11 cellular contexts compared by ENCODE assay signal in genomic region chr19:5935473-5936307, GRCh38. TPM values are rescaled to one million over a fixed set of nuclear protein-coding genes. Genes with fewer than 3 reads are reported as not detected.
DNase-seq lines count a peak whose midpoint lies in the region; ATAC-seq, FAIRE-seq and TF ChIP-seq lines count a peak whose summit lies in the region.
"Had no signal": no experiment of that assay in that cellular context is flagged by ENCODE, and none has a peak within 500 bp of the region (broad histone marks: within the 10 kb centered on the region; RNA-seq: fewer than 3 reads in every experiment).

No MANE protein-coding gene starts in this region.

- H3K4me1 ChIP-seq in HEK293 (ENCODE audit: control insufficient read depth, insufficient read depth, low read length) (peaks cover 4% of the 10 kb centered on the region; the same call in 1 of the 2 replicates), K562 (replicated peaks in 1 of 2; ENCODE audit: control insufficient read depth in 2 of 2, insufficient read depth in 2 of 2, low read length in 2 of 2) (peaks cover 0 to 10% of the 10 kb centered on the region in 2 experiments; a peak in 1 of 5 replicates), hepatocyte (ENCODE audit: insufficient read depth) (peaks cover 25% of the 10 kb centered on the region), spleen (peaks cover 6 to 33% (median 17%) of the 10 kb centered on the region in 6 donors)
- H3K4me1 ChIP-seq: SJSA1 had no signal

- TF ChIP-seq CTCF in HEK293 (tag by site-specific recombination; IDR thresholded peaks at IDR 0.05) (no peak), K562 (IDR thresholded peaks at IDR 0.05 in 2 of 3, conservative IDR thresholded peaks at IDR 0.05 in 1 of 3; ENCODE audit: insufficient read depth in 2 of 3, low read depth in 1 of 3, low read length in 3 of 3) (no peak), hepatocyte (IDR thresholded peaks at IDR 0.05; ENCODE audit: poor library complexity) (no peak), spleen (IDR thresholded peaks at IDR 0.05 in 8 of 11, conservative IDR thresholded peaks at IDR 0.05 in 3 of 11) (no peak)

- no peak overlapping the region for H2AFZ ChIP-seq in K562 (ENCODE audit: low read depth, low read length)
- H2AFZ ChIP-seq in hepatocyte = no peak overlapping the region

- in situ Hi-C loops in K562 (cut with MboI) = no loop called here

- FAIRE-seq in K562 (lab: Jason Lieb, UNC) = no peak

- H3K4me2 ChIP-seq in K562 (ENCODE audit: insufficient read depth, low read length) = no peak overlapping the region
- H3K4me2 ChIP-seq in hepatocyte = peak overlapping the region; percentile 46

- H3K9ac ChIP-seq in K562 (ENCODE audit: insufficient read depth in 1 of 2, low read depth in 2 of 2, low read length in 2 of 2) = 0 out of 4 replicates have a peak overlapping the region, but pooled peaks of 1 of the 2 experiments have one; percentile 23

- POLR2A ChIA-PET in HEK293 (lab: Yijun Ruan, JAX) (no interaction called here), K562 (lab: Yijun Ruan, JAX) (no interaction called here)

- peaks cover 8 to 69% of the 10 kb centered on the region in 2 experiments for H3K36me3 ChIP-seq in HEK293 (ENCODE audit: control insufficient read depth in 2 of 2, insufficient read depth in 1 of 2, low read length in 2 of 2)
- peaks cover 88% of the 10 kb centered on the region; the same call in 2 of the 3 replicates for H3K36me3 ChIP-seq in K562 (ENCODE audit: control insufficient read depth, insufficient read depth, low read length)
- no peaks in the 10 kb centered on the region for H3K36me3 ChIP-seq in hepatocyte (replicated peaks; ENCODE audit: insufficient read depth, low read depth)
- peaks cover 0 to 100% (median 63%) of the 10 kb centered on the region in 6 donors for H3K36me3 ChIP-seq in spleen

- intact Hi-C loops in K562 (cut with micrococcal nuclease) (no loop called here), spleen (cut with DNase I; ENCODE audit: low total_unique reads) (no loop called here)

- H3K9me3 ChIP-seq in HEK293 (ENCODE audit: control insufficient read depth, insufficient read depth, low read depth, low read length) (no peaks in the 10 kb centered on the region), K562 (replicated peaks; ENCODE audit: control insufficient read depth, insufficient read depth, low read depth, low read length) (no peaks in the 10 kb centered on the region), hepatocyte (ENCODE audit: low read depth) (no peaks in the 10 kb centered on the region), spleen (no peaks in the 10 kb centered on the region)
- H3K9me3 ChIP-seq: SJSA1 had no signal

- TF ChIP-seq RAD21 in K562 (CRISPR knock-in tag; conservative IDR thresholded peaks at IDR 0.05 in 1 of 2, IDR thresholded peaks at IDR 0.05 in 1 of 2) = no peak

- no peaks in the 10 kb centered on the region for H3K9me2 ChIP-seq in hepatocyte (replicated peaks; ENCODE audit: insufficient read depth)

- peaks cover 5% of the 10 kb centered on the region; the same call in 1 of the 2 replicates for H4K20me1 ChIP-seq in K562 (replicated peaks; ENCODE audit: control insufficient read depth, insufficient read depth, low read length)
- peaks cover 18% of the 10 kb centered on the region for H4K20me1 ChIP-seq in hepatocyte (ENCODE audit: insufficient read depth, poor library complexity, severe bottlenecking)

- H3K9me1 ChIP-seq in K562 (ENCODE audit: control insufficient read depth, insufficient read depth, low read length) = peaks cover 2% of the 10 kb centered on the region

- peaks cover 5% of the 10 kb centered on the region; the same call in 1 of the 3 replicates for H3K79me2 ChIP-seq in K562 (ENCODE audit: control insufficient read depth, insufficient read depth, low read length)
- H3K79me2 ChIP-seq in hepatocyte = peaks cover 63% of the 10 kb centered on the region

- H3K27me3 ChIP-seq in K562 (ENCODE audit: control insufficient read depth in 2 of 2, insufficient read depth in 2 of 2, low read length in 2 of 2) = no peaks in the 10 kb centered on the region
- no peaks in the 10 kb centered on the region for H3K27me3 ChIP-seq in hepatocyte
- no peaks in the 10 kb centered on the region for H3K27me3 ChIP-seq in spleen (replicated peaks in 1 of 7)
- H3K27me3 ChIP-seq: SJSA1 had no signal

- DNase-seq in K562 (ENCODE audit: extremely low read depth in 1 of 4, low spot score in 3 of 4) (no peak), hepatocyte (ENCODE audit: low spot score) (no peak), spleen (no peak), pons (ENCODE audit: low spot score) (no peak), erythroblast (lab: John Stamatoyannopoulos, UW) (no peak), germinal center (ENCODE audit: low spot score) (no peak)
- DNase-seq: COR-L47, islet precursor cell had no signal

- TF ChIP-seq EP300 in K562 (IDR thresholded peaks at IDR 0.05; ENCODE audit: low read length) = no peak

- ATAC-seq in K562 = no peak
- ATAC-seq: activated T-helper 17 cell treated with anti-CD3 and anti-CD28 coated beads, Interleukin-2, amount 50 U/mL, for 72 hours had no signal

- H3K4me3 ChIP-seq in HEK293 (ENCODE audit: low read depth, low read length) (no peak overlapping the region), K562 (no peak overlapping the region), hepatocyte (no peak overlapping the region), spleen (no peak overlapping the region)
- H3K4me3 ChIP-seq: SJSA1 had no signal

- WGBS in K562 (ENCODE audit: insufficient coverage, low coverage, missing lambda C conversion rate) = 94% methylated on average over 24 of the region's 25 CpGs
- WGBS in hepatocyte (ENCODE audit: low lambda C conversion rate, missing lambda C conversion rate) = 75% methylated on average over 25 of the region's 25 CpGs
- WGBS in spleen, 5 donors = 76 to 96% (median 81%) methylated on average over 14 to 25 of the region's 25 CpGs

- no peak overlapping the region for H3K27ac ChIP-seq in HEK293 (ENCODE audit: extremely low read depth, low read depth, low read length)
- no peak overlapping the region for H3K27ac ChIP-seq in K562 (ENCODE audit: extremely low read depth, low read depth, low read length)
- H3K27ac ChIP-seq in hepatocyte = peak overlapping the region; percentile 71
- peak overlapping the region; percentile 5 to 70 (median 52) for H3K27ac ChIP-seq in spleen
- H3K27ac ChIP-seq: SJSA1 had no signal

- CTCF ChIA-PET in HEK293 (lab: Yijun Ruan, JAX) = interaction anchor here (1.2 to 1.7 kb wide), 2 partner anchors 11 to 132 kb away, joined by 4 to 7 read pairs; partner anchors contain the start of gene NRTN
- CTCF ChIA-PET in K562 (lab: Yijun Ruan, JAX; ENCODE audit: low intra/inter-chr PET ratio) = no interaction called here

- TF ChIP-seq POLR2A in K562 (conservative IDR thresholded peaks at IDR 0.05) (no peak), spleen (IDR thresholded peaks at IDR 0.05) (no peak), erythroblast (IDR thresholded peaks at IDR 0.05; ENCODE audit: low read length) (no peak)

- no TSS peak for BruUV-seq in K562 (replicated peaks; lab: Mats Ljungman, UMichigan)

RNA-seq across cellular contexts. Expression of gene CAPS, which starts 21.6 kb away (rescaled TPM):
- 3.5 and 9.3 TPM in 2 replicates for total RNA-seq in K562 (2011; cell fraction: chromatin; rRNA removed; ENCODE audit: low replicate concordance)
- 6.8 and 8.0 TPM in 2 replicates for total RNA-seq in K562 (2011; cell fraction: nucleolus; rRNA removed)
- total RNA-seq in K562 (2011; cell fraction: nucleoplasm; rRNA removed) = 3.4 and 3.8 TPM in 2 replicates
- total RNA-seq in K562 (2014; rRNA removed) (2.4 and 4.0 TPM in 2 replicates), K562 (2014; rRNA removed; fragmentation: Illumina TruSeq; extraction: Trizol) (0.61 and 0.62 TPM in 2 replicates), K562 (2015; rRNA removed; fragmentation: Illumina TruSeq; extraction: Trizol) (0.91 and 1.7 TPM in 2 replicates), K562 (2021) (1.7 and 2.2 TPM in 2 replicates), hepatocyte (7.5 and 15.5 TPM in 2 replicates), spleen (10 to 100 TPM; 14.7 to 20.7 (median 17.6) TPM)
- polyA plus RNA-seq in K562 (2011; rRNA removed) (1.0 and 2.4 TPM in 2 replicates), K562 (2014; fragmentation: Illumina TruSeq; extraction: Trizol) (0.59 and 1.0 TPM in 2 replicates), K562 (2014; fragmentation: Nextera tagmentation; extraction: Ambion mirVana) (under 1 TPM; 0.15 TPM), K562 (2014; rRNA removed) (2.7 and 3.1 TPM in 2 replicates), hepatocyte (17.8 and 23.1 TPM in 2 replicates), spleen (10 to 100 TPM; 23.7 to 61.8 (median 51.3) TPM)
- polyA plus RNA-seq in K562 (2011; cell fraction: cytosol; rRNA removed) = 2.7 and 2.8 TPM in 2 replicates
- polyA plus RNA-seq in K562 (2011; cell fraction: nucleus; rRNA removed) = 5.7 and 7.4 TPM in 2 replicates
- 1.5 and 4.5 TPM in 2 replicates for polyA plus RNA-seq in K562 (2012)
- polyA minus RNA-seq in K562 (2011; rRNA and poly(A)+ RNA removed) = 0.42 and 0.54 TPM in 2 replicates
- 1.1 and 1.4 TPM in 2 replicates for polyA minus RNA-seq in K562 (2011; cell fraction: cytosol; rRNA and poly(A)+ RNA removed)
- polyA minus RNA-seq in K562 (2011; cell fraction: nucleus; rRNA and poly(A)+ RNA removed) = 1.00 and 1.8 TPM in 2 replicates

RNA-seq across cellular contexts. Expression of gene VMAC, which starts 31.0 kb away (rescaled TPM):
- total RNA-seq in K562 (2011; cell fraction: chromatin; rRNA removed; ENCODE audit: low replicate concordance) = 3.3 and 9.9 TPM in 2 replicates
- total RNA-seq in K562 (2011; cell fraction: nucleolus; rRNA removed) = 7.8 and 8.7 TPM in 2 replicates
- total RNA-seq in K562 (2011; cell fraction: nucleoplasm; rRNA removed) = 5.2 and 5.6 TPM in 2 replicates
- 1.9 and 3.1 TPM in 2 replicates for total RNA-seq in K562 (2014; rRNA removed)
- 0.89 and 1.1 TPM in 2 replicates for total RNA-seq in K562 (2014; rRNA removed; fragmentation: Illumina TruSeq; extraction: Trizol)
- total RNA-seq in K562 (2015; rRNA removed; fragmentation: Illumina TruSeq; extraction: Trizol) = 0.76 and 1.1 TPM in 2 replicates
- 2.1 and 2.3 TPM in 2 replicates for total RNA-seq in K562 (2021)
- 1.0 and 1.9 TPM in 2 replicates for polyA plus RNA-seq in K562 (2011; rRNA removed)
- polyA plus RNA-seq in K562 (2011; cell fraction: cytosol; rRNA removed) = 2.2 and 2.7 TPM in 2 replicates
- polyA plus RNA-seq in K562 (2011; cell fraction: nucleus; rRNA removed) = 4.0 and 5.0 TPM in 2 replicates
- polyA plus RNA-seq in K562 (2012) = 1.1 and 2.2 TPM in 2 replicates
- polyA plus RNA-seq in K562 (2014; fragmentation: Illumina TruSeq; extraction: Trizol) = 0.86 and 1.3 TPM in 2 replicates
- polyA plus RNA-seq in K562 (2014; fragmentation: Nextera tagmentation; extraction: Ambion mirVana) = under 1 TPM; 0.03 to 0.06 TPM
- 1.9 and 3.4 TPM in 2 replicates for polyA plus RNA-seq in K562 (2014; rRNA removed)
- 0.77 and 0.84 TPM in 2 replicates for polyA minus RNA-seq in K562 (2011; rRNA and poly(A)+ RNA removed)
- polyA minus RNA-seq in K562 (2011; cell fraction: cytosol; rRNA and poly(A)+ RNA removed) = 0.57 and 0.73 TPM in 2 replicates
- 1.3 and 1.8 TPM in 2 replicates for polyA minus RNA-seq in K562 (2011; cell fraction: nucleus; rRNA and poly(A)+ RNA removed)
- total RNA-seq in hepatocyte = 4.3 and 5.9 TPM in 2 replicates
- 3.1 and 4.5 TPM in 2 replicates for polyA plus RNA-seq in hepatocyte
- total RNA-seq in spleen = 10 to 100 TPM in 6 of 7 donors, 1 to 10 TPM in 1; 8.5 to 15.9 (median 12.5) TPM
- 1 to 10 TPM; 2.1 to 9.6 (median 3.3) TPM for polyA plus RNA-seq in spleen

RNA-seq across cellular contexts. Expression of gene NDUFA11, which starts 32.1 kb away (rescaled TPM):
- total RNA-seq in K562 (2011; cell fraction: chromatin; rRNA removed; ENCODE audit: low replicate concordance) = 29.3 and 88.6 TPM in 2 replicates
- 66.7 and 67.1 TPM in 2 replicates for total RNA-seq in K562 (2011; cell fraction: nucleolus; rRNA removed)
- total RNA-seq in K562 (2011; cell fraction: nucleoplasm; rRNA removed) = 50.4 and 52.5 TPM in 2 replicates
- total RNA-seq in K562 (2014; rRNA removed) = 367 and 490 TPM in 2 replicates
- 42.7 and 63.3 TPM in 2 replicates for total RNA-seq in K562 (2014; rRNA removed; fragmentation: Illumina TruSeq; extraction: Trizol)
- total RNA-seq in K562 (2015; rRNA removed; fragmentation: Illumina TruSeq; extraction: Trizol) = 268 and 274 TPM in 2 replicates
- 335 and 348 TPM in 2 replicates for total RNA-seq in K562 (2021)
- polyA plus RNA-seq in K562 (2011; rRNA removed) = 84.9 and 133 TPM in 2 replicates
- polyA plus RNA-seq in K562 (2011; cell fraction: cytosol; rRNA removed) = 461 and 1,752 TPM in 2 replicates
- 140 and 189 TPM in 2 replicates for polyA plus RNA-seq in K562 (2011; cell fraction: nucleus; rRNA removed)
- polyA plus RNA-seq in K562 (2012) = 302 and 461 TPM in 2 replicates
- polyA plus RNA-seq in K562 (2014; fragmentation: Illumina TruSeq; extraction: Trizol) = 307 and 475 TPM in 2 replicates
- 100 to 1,000 TPM; 212 to 249 TPM for polyA plus RNA-seq in K562 (2014; fragmentation: Nextera tagmentation; extraction: Ambion mirVana)
- polyA plus RNA-seq in K562 (2014; rRNA removed) = 321 and 486 TPM in 2 replicates
- polyA minus RNA-seq in K562 (2011; rRNA and poly(A)+ RNA removed) = 9.3 and 16.9 TPM in 2 replicates
- polyA minus RNA-seq in K562 (2011; cell fraction: cytosol; rRNA and poly(A)+ RNA removed) = 41.1 and 45.0 TPM in 2 replicates
- 13.3 and 13.9 TPM in 2 replicates for polyA minus RNA-seq in K562 (2011; cell fraction: nucleus; rRNA and poly(A)+ RNA removed)
- total RNA-seq in hepatocyte = 158 and 171 TPM in 2 replicates
- polyA plus RNA-seq in hepatocyte = 437 and 441 TPM in 2 replicates
- total RNA-seq in spleen = 100 to 1,000 TPM in 6 of 7 donors, 10 to 100 TPM in 1; 83.8 to 156 (median 116) TPM
- polyA plus RNA-seq in spleen = 100 to 1,000 TPM; 252 to 377 (median 345) TPM

RNA-seq across cellular contexts. Expression of gene RANBP3, which starts 42.2 kb away (rescaled TPM):
- total RNA-seq in K562 (2011; cell fraction: chromatin; rRNA removed; ENCODE audit: low replicate concordance) = 101 and 160 TPM in 2 replicates
- total RNA-seq in K562 (2011; cell fraction: nucleolus; rRNA removed) = 112 and 117 TPM in 2 replicates
- 92.0 and 98.2 TPM in 2 replicates for total RNA-seq in K562 (2011; cell fraction: nucleoplasm; rRNA removed)
- 63.2 and 82.2 TPM in 2 replicates for total RNA-seq in K562 (2014; rRNA removed)
- 42.0 and 48.5 TPM in 2 replicates for total RNA-seq in K562 (2014; rRNA removed; fragmentation: Illumina TruSeq; extraction: Trizol)
- 54.4 and 66.7 TPM in 2 replicates for total RNA-seq in K562 (2015; rRNA removed; fragmentation: Illumina TruSeq; extraction: Trizol)
- total RNA-seq in K562 (2021) = 63.1 and 70.3 TPM in 2 replicates
- 46.6 and 57.6 TPM in 2 replicates for polyA plus RNA-seq in K562 (2011; rRNA removed)
- polyA plus RNA-seq in K562 (2011; cell fraction: cytosol; rRNA removed) = 70.4 and 122 TPM in 2 replicates
- 84.9 and 193 TPM in 2 replicates for polyA plus RNA-seq in K562 (2011; cell fraction: nucleus; rRNA removed)
- 65.4 and 79.1 TPM in 2 replicates for polyA plus RNA-seq in K562 (2012)
- 68.9 and 81.9 TPM in 2 replicates for polyA plus RNA-seq in K562 (2014; fragmentation: Illumina TruSeq; extraction: Trizol)
- polyA plus RNA-seq in K562 (2014; fragmentation: Nextera tagmentation; extraction: Ambion mirVana) = 1 to 10 TPM in 1 of 2 experiments, under 1 TPM in 1; 0.90 to 1.8 TPM
- polyA plus RNA-seq in K562 (2014; rRNA removed) = 84.7 and 95.1 TPM in 2 replicates
- 29.0 and 45.3 TPM in 2 replicates for polyA minus RNA-seq in K562 (2011; rRNA and poly(A)+ RNA removed)
- polyA minus RNA-seq in K562 (2011; cell fraction: cytosol; rRNA and poly(A)+ RNA removed) = 53.6 and 66.7 TPM in 2 replicates
- polyA minus RNA-seq in K562 (2011; cell fraction: nucleus; rRNA and poly(A)+ RNA removed) = 32.7 and 38.9 TPM in 2 replicates
- 51.0 and 78.1 TPM in 2 replicates for total RNA-seq in hepatocyte
- 10.4 and 16.4 TPM in 2 replicates for polyA plus RNA-seq in hepatocyte
- total RNA-seq in spleen = 10 to 100 TPM; 68.5 to 92.9 (median 71.2) TPM
- polyA plus RNA-seq in spleen = 10 to 100 TPM; 27.5 to 44.3 (median 30.2) TPM

Comparison
In these comparisons a context has a peak if more than half of its experiments do, and no peak if none do; other contexts are left out.
1. H3K27ac ChIP-seq: peak in hepatocyte (single experiment) and spleen (8 of 8); none in HEK293 (single experiment) and K562 (single experiment).
2. Of the 44 proteins assayed by ChIP-seq in both K562 and HEK293: peak only in K562: none; only in HEK293: ZNF561; in both: none; in neither: 43.